ENCODE assay signal across 1 cellular context in the genomic region with DNA sequence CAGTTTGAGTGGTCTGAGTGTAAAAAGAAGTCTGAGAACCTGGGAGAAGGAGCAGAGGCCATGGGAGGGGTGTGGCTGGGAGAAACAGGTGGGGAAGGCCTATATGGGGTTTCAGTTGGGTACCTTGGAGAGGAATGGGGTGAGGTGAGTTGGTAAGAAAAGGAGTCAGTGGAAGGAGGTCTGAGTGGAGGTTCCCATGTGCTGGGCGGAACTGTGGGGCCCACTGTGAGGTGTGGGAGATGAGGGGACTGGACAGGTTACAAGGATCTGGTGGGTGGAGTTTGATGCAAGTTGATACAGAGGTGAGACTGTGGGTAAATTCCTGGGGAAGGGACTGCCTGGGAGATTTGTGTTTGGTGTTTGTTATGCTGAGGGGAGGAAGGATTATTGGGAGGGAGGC.
TF ChIP-seq lines count a peak whose summit lies in the region.

No MANE protein-coding gene starts in this region.

TF ChIP-seq in HCT116, 20 proteins besides CTCF, POLR2A, EP300 and RAD21 (continued from another document):
- TF ChIP-seq, protein P1, sequence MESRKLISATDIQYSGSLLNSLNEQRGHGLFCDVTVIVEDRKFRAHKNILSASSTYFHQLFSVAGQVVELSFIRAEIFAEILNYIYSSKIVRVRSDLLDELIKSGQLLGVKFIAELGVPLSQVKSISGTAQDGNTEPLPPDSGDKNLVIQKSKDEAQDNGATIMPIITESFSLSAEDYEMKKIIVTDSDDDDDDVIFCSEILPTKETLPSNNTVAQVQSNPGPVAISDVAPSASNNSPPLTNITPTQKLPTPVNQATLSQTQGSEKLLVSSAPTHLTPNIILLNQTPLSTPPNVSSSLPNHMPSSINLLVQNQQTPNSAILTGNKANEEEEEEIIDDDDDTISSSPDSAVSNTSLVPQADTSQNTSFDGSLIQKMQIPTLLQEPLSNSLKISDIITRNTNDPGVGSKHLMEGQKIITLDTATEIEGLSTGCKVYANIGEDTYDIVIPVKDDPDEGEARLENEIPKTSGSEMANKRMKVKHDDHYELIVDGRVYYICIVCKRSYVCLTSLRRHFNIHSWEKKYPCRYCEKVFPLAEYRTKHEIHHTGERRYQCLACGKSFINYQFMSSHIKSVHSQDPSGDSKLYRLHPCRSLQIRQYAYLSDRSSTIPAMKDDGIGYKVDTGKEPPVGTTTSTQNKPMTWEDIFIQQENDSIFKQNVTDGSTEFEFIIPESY (IDR thresholded peaks at IDR 0.05; ENCODE audit: extremely low read depth, insufficient replicate concordance, low read length), result no peak
- no peak for TF ChIP-seq TCF7L2 (IDR thresholded peaks at IDR 0.05; ENCODE audit: borderline replicate concordance, extremely low read depth, insufficient read depth, insufficient read length)
- no peak for TF ChIP-seq YY1 (IDR thresholded peaks at IDR 0.05; ENCODE audit: extremely low read depth, insufficient replicate concordance, low read depth, low read length)
- TF ChIP-seq POLR2AphosphoS5 (IDR thresholded peaks at IDR 0.05; ENCODE audit: low read depth, low read length), result no peak
- TF ChIP-seq EZH2phosphoT487 (IDR thresholded peaks at IDR 0.05; ENCODE audit: borderline replicate concordance), result no peak
- TF ChIP-seq, protein P2, sequence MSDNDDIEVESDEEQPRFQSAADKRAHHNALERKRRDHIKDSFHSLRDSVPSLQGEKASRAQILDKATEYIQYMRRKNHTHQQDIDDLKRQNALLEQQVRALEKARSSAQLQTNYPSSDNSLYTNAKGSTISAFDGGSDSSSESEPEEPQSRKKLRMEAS (IDR thresholded peaks at IDR 0.05), result no peak
- TF ChIP-seq JUND (IDR thresholded peaks at IDR 0.05), result no peak
- TF ChIP-seq ELF1 (IDR thresholded peaks at IDR 0.05; ENCODE audit: borderline replicate concordance, low read depth), result no peak
- no peak for TF ChIP-seq EZH2 (IDR thresholded peaks at IDR 0.05)
- TF ChIP-seq CBX3 (IDR thresholded peaks at IDR 0.05; ENCODE audit: low read depth), result no peak
